9 cellular contexts compared by ENCODE assay signal in genomic region chr9:16267336-16268036, GRCh38.
DNase-seq lines count a peak whose midpoint lies in the region; FAIRE-seq and TF ChIP-seq lines count a peak whose summit lies in the region.
"Had no signal": no experiment of that assay in that cellular context is flagged by ENCODE, and none has a peak within 500 bp of the region (broad histone marks: within the 10 kb centered on the region; RNA-seq: fewer than 3 reads in every experiment).

No MANE protein-coding gene starts in this region.

- DNase-seq in HT1080 (ENCODE audit: low read depth) (peak; percentile 24), amniotic epithelial cell (ENCODE audit: low read depth) (peak; percentile 45), kidney (no peak), stomach (peak; percentile 51), COLO829 (ENCODE audit: low spot score) (no peak), HuH-7 (ENCODE audit: low spot score) (no peak), cerebellar nuclear complex (lab: John Stamatoyannopoulos, UW) (no peak), CD1c-positive myeloid dendritic cell (ENCODE audit: extremely low spot score) (no peak)

- no peak for TF ChIP-seq EP300 in stomach (IDR thresholded peaks at IDR 0.05)

- peaks cover 3 to 4% of the 10 kb centered on the region in 2 donors for H3K4me1 ChIP-seq in kidney (ENCODE audit: control insufficient read depth in 1 of 2, insufficient read depth in 1 of 2, low read depth in 1 of 2, low read length in 2 of 2)
- peaks cover 0 to 20% (median 7%) of the 10 kb centered on the region in 4 donors for H3K4me1 ChIP-seq in stomach

- no peak for FAIRE-seq in kidney (lab: Jason Lieb, UNC)
- FAIRE-seq: GM18507 had no signal

- H3K36me3 ChIP-seq in kidney (ENCODE audit: control insufficient read depth in 1 of 2, insufficient read depth in 2 of 2, low read length in 2 of 2) (no peaks in the 10 kb centered on the region), stomach (no peaks in the 10 kb centered on the region)

- no peak for TF ChIP-seq POLR2A in stomach (IDR thresholded peaks at IDR 0.05)

- H3K27ac ChIP-seq in kidney (ENCODE audit: low read depth in 2 of 2, low read length in 2 of 2) (peak overlapping the region in 1 of 2 donors; percentile 44), stomach (peak overlapping the region; percentile 41 to 75 (median 69))

- H3K9me3 ChIP-seq in kidney (ENCODE audit: control insufficient read depth in 1 of 2, low read length in 2 of 2) = no peaks in the 10 kb centered on the region
- no peaks in the 10 kb centered on the region for H3K9me3 ChIP-seq in stomach

- H3K4me3 ChIP-seq in kidney (ENCODE audit: low read length in 2 of 2) = peak overlapping the region; percentile 46 to 68
- peak overlapping the region; percentile 25 to 42 (median 32) for H3K4me3 ChIP-seq in stomach

- WGBS in stomach, 5 donors = 15 to 41% (median 23%) methylated on average over 10 of the region's 10 CpGs

- intact Hi-C loops in kidney (cut with DNase I) = no loop called here
- intact Hi-C loops in stomach (cut with DNase I; ENCODE audit: low total_unique reads) = no loop called here

- TF ChIP-seq CTCF in kidney (IDR thresholded peaks at IDR 0.05; ENCODE audit: borderline replicate concordance, extremely low read depth, insufficient read depth) = no peak
- TF ChIP-seq CTCF in stomach (IDR thresholded peaks at IDR 0.05) = no peak

- no peak overlapping the region for H3K9ac ChIP-seq in kidney (ENCODE audit: low read length in 2 of 2)

- H3K27me3 ChIP-seq in stomach = no peaks in the 10 kb centered on the region

Comparison
In these comparisons a context has a peak if more than half of its experiments do, and no peak if none do; other contexts are left out.
1. DNase-seq: peak in HT1080 (single experiment), amniotic epithelial cell (single experiment) and stomach (single experiment); none in kidney (single experiment), COLO829 (single experiment), HuH-7 (single experiment), cerebellar nuclear complex (0 of 2) and CD1c-positive myeloid dendritic cell (single experiment).